Comparison of ENCODE assay signal across 26 cellular contexts in genomic region chr1:1785666-1786065, GRCh38.
"Had no signal": no experiment of that assay in that cellular context is flagged by ENCODE, and none has a peak within 500 bp of the region (broad histone marks: within the 10 kb centered on the region; RNA-seq: fewer than 3 reads in every experiment).

No MANE protein-coding gene starts in this region.

- H3K27ac Mint-ChIP-seq: activated naive CD8-positive, alpha-beta T cell treated with anti-CD3 and anti-CD28 coated beads for 36 hours; activated T-cell treated with anti-CD3 and anti-CD28 coated beads, Interleukin-2, amount 50 U/mL, for 72 hours; activated T-helper 2 cell treated with anti-CD3 and anti-CD28 coated beads, Interferon-gamma antibody, Interleukin-2, Interleukin-4, amounts not matched to agents 10 μg/mL and 5 μg/mL and 100 μg/mL, durations not matched to agents 14 hours and 24 hours and 36 hours; T-helper 1 cell treated with Interleukin-12 subunit alpha and Interleukin-12 subunit beta and Interleukin-4 antibody, amounts not matched to agents 30 μg/mL and 1 μg/mL, for 36 hours had no signal

- H3K4me2 ChIP-seq: KMS-11 had no signal

- H3K27me3 ChIP-seq: brain microvascular endothelial cell, cardiac muscle cell, Peyer's patch, SJSA1 had no signal

- H3K36me3 Mint-ChIP-seq: IgD-negative memory B cell had no signal

- H3K9me3 Mint-ChIP-seq: activated naive CD4-positive, alpha-beta T cell treated with anti-CD3 and anti-CD28 coated beads, Interleukin-2, amount 10 ng/mL, durations not matched to agents 7 days and 5 days; activated naive CD8-positive, alpha-beta T cell treated with anti-CD3 and anti-CD28 coated beads for 36 hours; activated T-cell treated with anti-CD3 and anti-CD28 coated beads, Interleukin-2, amount 50 U/mL, for 72 hours; activated T-helper 2 cell treated with anti-CD3 and anti-CD28 coated beads, Interferon-gamma antibody, Interleukin-2, Interleukin-4, amounts not matched to agents 10 μg/mL and 5 μg/mL and 100 μg/mL, durations not matched to agents 14 hours and 24 hours and 36 hours; IgD-negative memory B cell; T-helper 1 cell treated with Interleukin-12 subunit alpha and Interleukin-12 subunit beta and Interleukin-4 antibody, amounts not matched to agents 30 μg/mL and 1 μg/mL, for 36 hours; WTC11 had no signal

- H3K27ac ChIP-seq: brain microvascular endothelial cell, cardiac muscle cell, KMS-11, Peyer's patch, SJSA1 had no signal

- H3K27me3 Mint-ChIP-seq: activated naive CD4-positive, alpha-beta T cell treated with anti-CD3 and anti-CD28 coated beads, Interleukin-2, amount 10 ng/mL, durations not matched to agents 7 days and 5 days; activated naive CD8-positive, alpha-beta T cell treated with anti-CD3 and anti-CD28 coated beads for 36 hours; IgD-negative memory B cell had no signal

- DNase-seq: activated CD4-positive, alpha-beta T cell treated with anti-CD3 and anti-CD28 coated beads for 48 hours; activated CD4-positive, alpha-beta T cell treated with anti-CD3 and anti-CD28 coated beads, Interleukin-2, amount 50 U/mL, for 4 hours; activated CD4-positive, CD25-positive, alpha-beta regulatory T cell treated with anti-CD3 and anti-CD28 coated beads, Interleukin-2, amount 50 U/mL, for 72 hours; activated CD8-positive, alpha-beta memory T cell treated with anti-CD3 and anti-CD28 coated beads for 24 hours; activated gamma-delta T cell treated with Interleukin-2 at 50 U/mL for 16 hours; activated naive CD4-positive, alpha-beta T cell treated with anti-CD3 and anti-CD28 coated beads, Interleukin-2, amount 10 ng/mL, durations not matched to agents 7 days and 5 days; activated naive CD8-positive, alpha-beta T cell treated with anti-CD3 and anti-CD28 coated beads for 36 hours; activated T-cell treated with anti-CD3 and anti-CD28 coated beads, Interleukin-2, amount 50 U/mL, for 72 hours; brain microvascular endothelial cell; NCI-H1092; NCI-H1417; NCI-H1930; NCI-H2171; NCI-H2227 treated with DMSO at 0.1 percent for 48 hours; NCI-H526; NCI-H774; OCI-M1; Peyer's patch; SHP77 had no signal

- H3K4me3 ChIP-seq: cardiac muscle cell, Peyer's patch, SJSA1 had no signal

- ATAC-seq: activated T-cell treated with anti-CD3 and anti-CD28 coated beads, Interleukin-2, amount 50 U/mL, for 72 hours; WTC11 had no signal

- H3K9me3 ChIP-seq: Peyer's patch, SJSA1 had no signal

- H3K9ac ChIP-seq: KMS-11 had no signal

- H3K4me3 Mint-ChIP-seq: activated naive CD4-positive, alpha-beta T cell treated with anti-CD3 and anti-CD28 coated beads, Interleukin-2, amount 10 ng/mL, durations not matched to agents 7 days and 5 days; activated naive CD8-positive, alpha-beta T cell treated with anti-CD3 and anti-CD28 coated beads for 36 hours; activated T-cell treated with anti-CD3 and anti-CD28 coated beads, Interleukin-2, amount 50 U/mL, for 72 hours; T-helper 1 cell treated with Interleukin-12 subunit alpha and Interleukin-12 subunit beta and Interleukin-4 antibody, amounts not matched to agents 30 μg/mL and 1 μg/mL, for 36 hours; WTC11 had no signal
